Comparison of ENCODE assay signal across 1 cellular context in the genomic region with DNA sequence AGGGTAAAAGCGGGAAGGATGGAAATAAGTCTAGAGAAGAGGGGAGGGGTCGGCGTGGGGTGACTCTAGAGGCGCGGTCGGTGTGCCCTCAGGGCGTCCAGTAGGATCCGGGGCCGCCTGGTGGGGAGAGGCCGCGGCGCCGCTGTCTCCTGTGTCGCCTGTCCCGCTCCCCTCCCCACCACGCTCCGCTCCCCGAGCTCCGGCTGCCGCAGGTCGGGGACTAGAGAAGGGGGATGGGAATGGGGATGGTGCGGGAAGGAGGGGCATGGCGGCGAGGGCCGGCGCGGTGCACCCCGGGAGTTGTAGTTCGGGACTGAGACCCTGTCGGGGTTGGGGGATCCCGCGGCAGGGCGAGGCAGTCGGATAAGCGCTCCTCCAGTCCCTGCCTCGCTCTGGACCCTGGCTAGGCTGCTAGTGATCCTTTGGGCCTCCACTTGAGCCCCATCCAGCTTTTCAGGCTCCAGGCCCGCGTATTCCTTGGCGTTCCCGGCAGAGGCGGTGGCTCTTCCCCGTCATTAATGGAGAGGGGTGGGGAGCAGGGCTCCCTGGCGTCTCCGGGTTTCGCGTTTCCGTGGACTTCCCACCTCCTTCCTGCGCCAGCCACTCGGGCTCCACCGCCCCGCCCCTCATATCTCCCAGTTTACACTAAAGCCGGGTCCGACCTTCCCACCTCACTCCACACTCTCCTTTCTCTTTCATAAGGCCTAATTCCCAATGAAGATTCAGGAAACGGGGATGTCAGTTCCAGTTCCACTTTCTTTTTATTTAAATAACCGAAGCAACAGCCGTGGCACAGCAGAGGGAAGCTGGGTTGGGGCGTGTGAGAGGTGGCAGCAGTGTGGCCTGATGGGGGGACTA.
TF ChIP-seq lines count a peak whose summit lies in the region.

Gene ENTREP3 (minus strand): TSS at position 241 of the 858 bp plus-strand sequence. CDS start 606 bp downstream, outside the sequence.

TF ChIP-seq in HEK293, 187 proteins besides CTCF, POLR2A, EP300 and RAD21 (continued from another document and continues in another):
- TF ChIP-seq, protein P1, sequence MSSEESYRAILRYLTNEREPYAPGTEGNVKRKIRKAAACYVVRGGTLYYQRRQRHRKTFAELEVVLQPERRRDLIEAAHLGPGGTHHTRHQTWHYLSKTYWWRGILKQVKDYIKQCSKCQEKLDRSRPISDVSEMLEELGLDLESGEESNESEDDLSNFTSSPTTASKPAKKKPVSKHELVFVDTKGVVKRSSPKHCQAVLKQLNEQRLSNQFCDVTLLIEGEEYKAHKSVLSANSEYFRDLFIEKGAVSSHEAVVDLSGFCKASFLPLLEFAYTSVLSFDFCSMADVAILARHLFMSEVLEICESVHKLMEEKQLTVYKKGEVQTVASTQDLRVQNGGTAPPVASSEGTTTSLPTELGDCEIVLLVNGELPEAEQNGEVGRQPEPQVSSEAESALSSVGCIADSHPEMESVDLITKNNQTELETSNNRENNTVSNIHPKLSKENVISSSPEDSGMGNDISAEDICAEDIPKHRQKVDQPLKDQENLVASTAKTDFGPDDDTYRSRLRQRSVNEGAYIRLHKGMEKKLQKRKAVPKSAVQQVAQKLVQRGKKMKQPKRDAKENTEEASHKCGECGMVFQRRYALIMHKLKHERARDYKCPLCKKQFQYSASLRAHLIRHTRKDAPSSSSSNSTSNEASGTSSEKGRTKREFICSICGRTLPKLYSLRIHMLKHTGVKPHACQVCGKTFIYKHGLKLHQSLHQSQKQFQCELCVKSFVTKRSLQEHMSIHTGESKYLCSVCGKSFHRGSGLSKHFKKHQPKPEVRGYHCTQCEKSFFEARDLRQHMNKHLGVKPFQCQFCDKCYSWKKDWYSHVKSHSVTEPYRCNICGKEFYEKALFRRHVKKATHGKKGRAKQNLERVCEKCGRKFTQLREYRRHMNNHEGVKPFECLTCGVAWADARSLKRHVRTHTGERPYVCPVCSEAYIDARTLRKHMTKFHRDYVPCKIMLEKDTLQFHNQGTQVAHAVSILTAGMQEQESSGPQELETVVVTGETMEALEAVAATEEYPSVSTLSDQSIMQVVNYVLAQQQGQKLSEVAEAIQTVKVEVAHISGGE (tag by site-specific recombination; conservative IDR thresholded peaks at IDR 0.05; ENCODE audit: low read depth): peak; percentile 80
- TF ChIP-seq ZNF837 (tag by site-specific recombination; IDR thresholded peaks at IDR 0.05): no peak
- TF ChIP-seq KLF1 (tag by site-specific recombination; IDR thresholded peaks at IDR 0.05): peak; percentile 69
- 0 out of 2 replicates have a peak, but pooled peaks have one; percentile 27 for TF ChIP-seq ZSCAN4 (tag by site-specific recombination; IDR thresholded peaks at IDR 0.05)
- TF ChIP-seq, protein P2, sequence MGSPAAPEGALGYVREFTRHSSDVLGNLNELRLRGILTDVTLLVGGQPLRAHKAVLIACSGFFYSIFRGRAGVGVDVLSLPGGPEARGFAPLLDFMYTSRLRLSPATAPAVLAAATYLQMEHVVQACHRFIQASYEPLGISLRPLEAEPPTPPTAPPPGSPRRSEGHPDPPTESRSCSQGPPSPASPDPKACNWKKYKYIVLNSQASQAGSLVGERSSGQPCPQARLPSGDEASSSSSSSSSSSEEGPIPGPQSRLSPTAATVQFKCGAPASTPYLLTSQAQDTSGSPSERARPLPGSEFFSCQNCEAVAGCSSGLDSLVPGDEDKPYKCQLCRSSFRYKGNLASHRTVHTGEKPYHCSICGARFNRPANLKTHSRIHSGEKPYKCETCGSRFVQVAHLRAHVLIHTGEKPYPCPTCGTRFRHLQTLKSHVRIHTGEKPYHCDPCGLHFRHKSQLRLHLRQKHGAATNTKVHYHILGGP (tag by site-specific recombination; IDR thresholded peaks at IDR 0.05): no peak
- TF ChIP-seq FEZF1 (tag by site-specific recombination; IDR thresholded peaks at IDR 0.05): no peak
- TF ChIP-seq ZNF768 (tag by site-specific recombination; IDR thresholded peaks at IDR 0.05): no peak
- TF ChIP-seq BCL11B (tag by site-specific recombination; IDR thresholded peaks at IDR 0.05; ENCODE audit: low read depth): no peak
- no peak for TF ChIP-seq ZNF830 (tag by site-specific recombination; IDR thresholded peaks at IDR 0.05; ENCODE audit: low read depth)
- 0 out of 2 replicates have a peak, but pooled peaks have one; percentile 57 for TF ChIP-seq KLF10 (tag by site-specific recombination; IDR thresholded peaks at IDR 0.05)
- TF ChIP-seq, protein P3, sequence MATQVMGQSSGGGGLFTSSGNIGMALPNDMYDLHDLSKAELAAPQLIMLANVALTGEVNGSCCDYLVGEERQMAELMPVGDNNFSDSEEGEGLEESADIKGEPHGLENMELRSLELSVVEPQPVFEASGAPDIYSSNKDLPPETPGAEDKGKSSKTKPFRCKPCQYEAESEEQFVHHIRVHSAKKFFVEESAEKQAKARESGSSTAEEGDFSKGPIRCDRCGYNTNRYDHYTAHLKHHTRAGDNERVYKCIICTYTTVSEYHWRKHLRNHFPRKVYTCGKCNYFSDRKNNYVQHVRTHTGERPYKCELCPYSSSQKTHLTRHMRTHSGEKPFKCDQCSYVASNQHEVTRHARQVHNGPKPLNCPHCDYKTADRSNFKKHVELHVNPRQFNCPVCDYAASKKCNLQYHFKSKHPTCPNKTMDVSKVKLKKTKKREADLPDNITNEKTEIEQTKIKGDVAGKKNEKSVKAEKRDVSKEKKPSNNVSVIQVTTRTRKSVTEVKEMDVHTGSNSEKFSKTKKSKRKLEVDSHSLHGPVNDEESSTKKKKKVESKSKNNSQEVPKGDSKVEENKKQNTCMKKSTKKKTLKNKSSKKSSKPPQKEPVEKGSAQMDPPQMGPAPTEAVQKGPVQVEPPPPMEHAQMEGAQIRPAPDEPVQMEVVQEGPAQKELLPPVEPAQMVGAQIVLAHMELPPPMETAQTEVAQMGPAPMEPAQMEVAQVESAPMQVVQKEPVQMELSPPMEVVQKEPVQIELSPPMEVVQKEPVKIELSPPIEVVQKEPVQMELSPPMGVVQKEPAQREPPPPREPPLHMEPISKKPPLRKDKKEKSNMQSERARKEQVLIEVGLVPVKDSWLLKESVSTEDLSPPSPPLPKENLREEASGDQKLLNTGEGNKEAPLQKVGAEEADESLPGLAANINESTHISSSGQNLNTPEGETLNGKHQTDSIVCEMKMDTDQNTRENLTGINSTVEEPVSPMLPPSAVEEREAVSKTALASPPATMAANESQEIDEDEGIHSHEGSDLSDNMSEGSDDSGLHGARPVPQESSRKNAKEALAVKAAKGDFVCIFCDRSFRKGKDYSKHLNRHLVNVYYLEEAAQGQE (tag by site-specific recombination; IDR thresholded peaks at IDR 0.05): no peak
- TF ChIP-seq ZNF394 (tag by site-specific recombination; IDR thresholded peaks at IDR 0.05; ENCODE audit: borderline replicate concordance): 0 out of 2 replicates have a peak, but pooled peaks have one; percentile 26
- no peak for TF ChIP-seq MEIS1 (CRISPR knock-in tag; IDR thresholded peaks at IDR 0.05; ENCODE audit: borderline replicate concordance)
- TF ChIP-seq, protein P4, sequence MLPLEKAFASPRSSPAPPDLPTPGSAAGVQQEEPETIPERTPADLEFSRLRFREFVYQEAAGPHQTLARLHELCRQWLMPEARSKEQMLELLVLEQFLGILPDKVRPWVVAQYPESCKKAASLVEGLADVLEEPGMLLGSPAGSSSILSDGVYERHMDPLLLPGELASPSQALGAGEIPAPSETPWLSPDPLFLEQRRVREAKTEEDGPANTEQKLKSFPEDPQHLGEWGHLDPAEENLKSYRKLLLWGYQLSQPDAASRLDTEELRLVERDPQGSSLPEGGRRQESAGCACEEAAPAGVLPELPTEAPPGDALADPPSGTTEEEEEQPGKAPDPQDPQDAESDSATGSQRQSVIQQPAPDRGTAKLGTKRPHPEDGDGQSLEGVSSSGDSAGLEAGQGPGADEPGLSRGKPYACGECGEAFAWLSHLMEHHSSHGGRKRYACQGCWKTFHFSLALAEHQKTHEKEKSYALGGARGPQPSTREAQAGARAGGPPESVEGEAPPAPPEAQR (tag by site-specific recombination; IDR thresholded peaks at IDR 0.05): no peak
- TF ChIP-seq, protein P5, sequence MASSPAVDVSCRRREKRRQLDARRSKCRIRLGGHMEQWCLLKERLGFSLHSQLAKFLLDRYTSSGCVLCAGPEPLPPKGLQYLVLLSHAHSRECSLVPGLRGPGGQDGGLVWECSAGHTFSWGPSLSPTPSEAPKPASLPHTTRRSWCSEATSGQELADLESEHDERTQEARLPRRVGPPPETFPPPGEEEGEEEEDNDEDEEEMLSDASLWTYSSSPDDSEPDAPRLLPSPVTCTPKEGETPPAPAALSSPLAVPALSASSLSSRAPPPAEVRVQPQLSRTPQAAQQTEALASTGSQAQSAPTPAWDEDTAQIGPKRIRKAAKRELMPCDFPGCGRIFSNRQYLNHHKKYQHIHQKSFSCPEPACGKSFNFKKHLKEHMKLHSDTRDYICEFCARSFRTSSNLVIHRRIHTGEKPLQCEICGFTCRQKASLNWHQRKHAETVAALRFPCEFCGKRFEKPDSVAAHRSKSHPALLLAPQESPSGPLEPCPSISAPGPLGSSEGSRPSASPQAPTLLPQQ (tag by site-specific recombination; IDR thresholded peaks at IDR 0.05): peak; percentile 77
- no peak for TF ChIP-seq ZNF654 (tag by site-specific recombination; IDR thresholded peaks at IDR 0.05; ENCODE audit: low read depth)
- peak; percentile 95 for TF ChIP-seq ZNF341 (tag by site-specific recombination; IDR thresholded peaks at IDR 0.05; ENCODE audit: low read depth)
- TF ChIP-seq ZNF561 (tag by site-specific recombination; IDR thresholded peaks at IDR 0.05; ENCODE audit: borderline replicate concordance): peak; percentile 86; the same call in 1 of the 2 replicates
- no peak for TF ChIP-seq ZNF560 (tag by site-specific recombination; IDR thresholded peaks at IDR 0.05; ENCODE audit: borderline replicate concordance)
- no peak for TF ChIP-seq ZNF529 (tag by site-specific recombination; IDR thresholded peaks at IDR 0.05; ENCODE audit: insufficient replicate concordance)
- TF ChIP-seq ZIC2 (tag by site-specific recombination; IDR thresholded peaks at IDR 0.05): no peak; the same call in 1 of the 2 replicates
- TF ChIP-seq ZNF354C (tag by site-specific recombination; IDR thresholded peaks at IDR 0.05; ENCODE audit: borderline replicate concordance, low read depth): no peak
- TF ChIP-seq KLF17 (tag by site-specific recombination; IDR thresholded peaks at IDR 0.05): peak; percentile 87
- no peak for TF ChIP-seq ZNF350 (tag by site-specific recombination; IDR thresholded peaks at IDR 0.05)
- TF ChIP-seq ZFP37 (tag by site-specific recombination; IDR thresholded peaks at IDR 0.05): no peak; the same call in 1 of the 2 replicates
- no peak for TF ChIP-seq ZNF791 (tag by site-specific recombination; IDR thresholded peaks at IDR 0.05)
- no peak for TF ChIP-seq ZNF121 (tag by site-specific recombination; IDR thresholded peaks at IDR 0.05)
- TF ChIP-seq ZNF146 (tag by site-specific recombination; IDR thresholded peaks at IDR 0.05): no peak; the same call in 1 of the 2 replicates
- no peak for TF ChIP-seq BCL11A (tag by site-specific recombination; IDR thresholded peaks at IDR 0.05; ENCODE audit: low read depth)
- peak; percentile 94 for TF ChIP-seq ZSCAN30 (tag by site-specific recombination; IDR thresholded peaks at IDR 0.05)
- TF ChIP-seq ZNF530 (tag by site-specific recombination; IDR thresholded peaks at IDR 0.05; ENCODE audit: low read depth): no peak
- peak; percentile 76 for TF ChIP-seq ZNF629 (tag by site-specific recombination; IDR thresholded peaks at IDR 0.05)
- TF ChIP-seq GLIS1 (tag by site-specific recombination; IDR thresholded peaks at IDR 0.05): no peak; the same call in 1 of the 2 replicates
- no peak for TF ChIP-seq SALL2 (tag by site-specific recombination; IDR thresholded peaks at IDR 0.05; ENCODE audit: borderline replicate concordance)
- TF ChIP-seq RBAK (tag by site-specific recombination; IDR thresholded peaks at IDR 0.05): no peak
- TF ChIP-seq ZNF24 (tag by site-specific recombination; IDR thresholded peaks at IDR 0.05): peak; percentile 77; the same call in 1 of the 2 replicates
- TF ChIP-seq, protein P6, sequence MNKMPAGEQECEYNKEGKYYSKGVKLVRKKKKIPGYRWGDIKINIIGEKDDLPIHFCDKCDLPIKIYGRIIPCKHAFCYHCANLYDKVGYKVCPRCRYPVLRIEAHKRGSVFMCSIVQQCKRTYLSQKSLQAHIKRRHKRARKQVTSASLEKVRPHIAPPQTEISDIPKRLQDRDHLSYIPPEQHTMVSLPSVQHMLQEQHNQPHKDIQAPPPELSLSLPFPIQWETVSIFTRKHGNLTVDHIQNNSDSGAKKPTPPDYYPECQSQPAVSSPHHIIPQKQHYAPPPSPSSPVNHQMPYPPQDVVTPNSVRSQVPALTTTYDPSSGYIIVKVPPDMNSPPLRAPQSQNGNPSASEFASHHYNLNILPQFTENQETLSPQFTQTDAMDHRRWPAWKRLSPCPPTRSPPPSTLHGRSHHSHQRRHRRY (tag by site-specific recombination; IDR thresholded peaks at IDR 0.05): no peak
- TF ChIP-seq ZNF544 (tag by site-specific recombination; IDR thresholded peaks at IDR 0.05): no peak
- no peak for TF ChIP-seq ZNF777 (tag by site-specific recombination; IDR thresholded peaks at IDR 0.05; ENCODE audit: borderline replicate concordance)
- TF ChIP-seq, protein P7, sequence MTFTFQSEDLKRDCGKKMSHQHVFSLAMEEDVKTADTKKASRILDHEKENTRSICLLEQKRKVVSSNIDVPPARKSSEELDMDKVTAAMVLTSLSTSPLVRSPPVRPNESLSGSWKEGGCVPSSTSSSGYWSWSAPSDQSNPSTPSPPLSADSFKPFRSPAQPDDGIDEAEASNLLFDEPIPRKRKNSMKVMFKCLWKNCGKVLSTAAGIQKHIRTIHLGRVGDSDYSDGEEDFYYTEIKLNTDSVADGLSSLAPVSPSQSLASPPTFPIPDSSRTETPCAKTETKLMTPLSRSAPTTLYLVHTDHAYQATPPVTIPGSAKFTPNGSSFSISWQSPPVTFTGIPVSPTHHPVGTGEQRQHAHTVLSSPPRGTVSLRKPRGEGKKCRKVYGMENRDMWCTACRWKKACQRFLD (tag by site-specific recombination; IDR thresholded peaks at IDR 0.05): no peak
- TF ChIP-seq ZFP41 (tag by site-specific recombination; IDR thresholded peaks at IDR 0.05; ENCODE audit: borderline replicate concordance): no peak
- TF ChIP-seq YY1 (tag by site-specific recombination; IDR thresholded peaks at IDR 0.05): peak; percentile 93
- no peak for TF ChIP-seq ZNF510 (tag by site-specific recombination; IDR thresholded peaks at IDR 0.05; ENCODE audit: insufficient replicate concordance)
